Comparison of ENCODE assay signal across 8 cellular contexts in genomic region chr13:27621366-27622101, GRCh38. TPM values are rescaled to one million over a fixed set of nuclear protein-coding genes. Genes with fewer than 3 reads are reported as not detected.
DNase-seq lines count a peak whose midpoint lies in the region; ATAC-seq, FAIRE-seq and TF ChIP-seq lines count a peak whose summit lies in the region.

Gene POLR1D (plus strand): TSS chr13:27621892. CDS start chr13:27621984, 92 bp downstream.

- H3K4me3 ChIP-seq in WI38 (ENCODE audit: low read depth, low read length), result peak within 1 kb of the TSS; percentile 93
- peak within 1 kb of the TSS; percentile 72 to 97 (median 87) for H3K4me3 ChIP-seq in mammary epithelial cell (replicated peaks in 1 of 3; ENCODE audit: insufficient read depth in 1 of 3, low read depth in 2 of 3, low read length in 3 of 3)
- H3K4me3 ChIP-seq in small intestine (ENCODE audit: low read depth in 1 of 2, low read length in 2 of 2), result peak within 1 kb of the TSS; percentile 77 to 88

- H3K4me1 ChIP-seq in mammary epithelial cell (ENCODE audit: insufficient read depth, low read length) (peaks cover 35% of the 10 kb centered on the region), small intestine (ENCODE audit: control insufficient read depth in 2 of 2, insufficient read depth in 1 of 2, low read depth in 1 of 2, low read length in 1 of 2) (peaks cover 2 to 11% of the 10 kb centered on the region in 2 donors)

- BruUV-seq in mammary epithelial cell (replicated peaks; lab: Mats Ljungman, UMichigan), result no TSS peak

- H3K27me3 ChIP-seq in mammary epithelial cell (ENCODE audit: insufficient read depth, low read length), result no peaks in the 10 kb centered on the region
- no peaks in the 10 kb centered on the region for H3K27me3 ChIP-seq in small intestine (ENCODE audit: control insufficient read depth in 2 of 2, insufficient read depth in 2 of 2, low read length in 2 of 2)

- peak within 1 kb of the TSS; percentile 95 for H3K4me2 ChIP-seq in mammary epithelial cell (ENCODE audit: insufficient read depth, low read depth, low read length)

- H3K9me3 ChIP-seq in mammary epithelial cell (replicated peaks; ENCODE audit: insufficient read depth, low read length), result no peaks in the 10 kb centered on the region
- no peaks in the 10 kb centered on the region for H3K9me3 ChIP-seq in small intestine (ENCODE audit: control insufficient read depth, low read depth)

- intact Hi-C loops in mammary epithelial cell (cut with micrococcal nuclease), result loop anchor here (1.0 to 5.0 kb wide), 6 partner anchors 13 to 197 kb away; partner anchors contain the start of gene GTF3A

- no peak for FAIRE-seq in small intestine (lab: Jason Lieb, UNC)

- H3K36me3 ChIP-seq in mammary epithelial cell (ENCODE audit: insufficient read depth, low read length), result peaks cover 18% of the 10 kb centered on the region
- H3K36me3 ChIP-seq in small intestine (ENCODE audit: control insufficient read depth in 2 of 2, insufficient read depth in 2 of 2, low read length in 2 of 2), result no peaks in the 10 kb centered on the region

- ATAC-seq in GM18519 (IDR thresholded peaks at IDR 0.05; ENCODE audit: low FRiP score, unreplicated experiment), result peak; percentile 50
- ATAC-seq in HG03039 (IDR thresholded peaks at IDR 0.05; ENCODE audit: unreplicated experiment), result peak; percentile 55

- in situ Hi-C loops in mammary epithelial cell (cut with MboI; ENCODE audit: low sequenced_read_pairs in 2 of 2), result no loop called here

- CTCF ChIA-PET in mammary epithelial cell (lab: Charles Lee; ENCODE audit: low non-redundant PET), result no interaction called here

- 0% methylated on average over 22 of the region's 71 CpGs for WGBS in mammary epithelial cell (ENCODE audit: low coverage, missing lambda C conversion rate)
- WGBS in small intestine, 3 donors, result 0 to 1% (median 0%) methylated on average over 53 to 71 of the region's 71 CpGs

- no peaks in the 10 kb centered on the region for H4K20me1 ChIP-seq in mammary epithelial cell (ENCODE audit: insufficient read depth, low read length)

- dilution Hi-C loops in mammary epithelial cell (cut with HindIII; ENCODE audit: low sequenced_read_pairs), result no loop called here

- TF ChIP-seq CTCF in 22Rv1 (IDR thresholded peaks at IDR 0.05) (no peak), WI38 (IDR thresholded peaks at IDR 0.05; ENCODE audit: low read depth, low read length) (no peak), mammary epithelial cell (conservative IDR thresholded peaks at IDR 0.05 in 1 of 2, IDR thresholded peaks at IDR 0.05 in 1 of 2; ENCODE audit: extremely low read depth in 1 of 2, insufficient read depth in 1 of 2, low read depth in 1 of 2, low read length in 2 of 2) (no peak)

- H3K9ac ChIP-seq in mammary epithelial cell (ENCODE audit: insufficient read depth, low read length), result peak within 1 kb of the TSS; percentile 90

- peak; percentile 66 for DNase-seq in NCI-H2171 treated with DMSO at 0.1 percent for 48 hours (lab: John Stamatoyannopoulos, UW)
- DNase-seq in mammary epithelial cell, result peak; percentile 93
- DNase-seq in iPS-NIHi11 (ENCODE audit: low spot score), result peak; percentile 94
- DNase-seq in small intestine, result peak; percentile 95

- peaks cover 87% of the 10 kb centered on the region for H3K79me2 ChIP-seq in mammary epithelial cell (ENCODE audit: insufficient read depth, low read length)

- H3K27ac ChIP-seq in 22Rv1 (peak within 1 kb of the TSS; percentile 98), mammary epithelial cell (ENCODE audit: insufficient read depth, low read depth, low read length) (peak within 1 kb of the TSS; percentile 93), small intestine (ENCODE audit: low read depth in 1 of 2, low read length in 1 of 2) (peak within 1 kb of the TSS; percentile 87 to 98)

- H2AFZ ChIP-seq in mammary epithelial cell (ENCODE audit: low read depth, low read length), result peak within 1 kb of the TSS; percentile 84

RNA-seq across cellular contexts. Expression of gene POLR1D, which starts in this region (rescaled TPM):
- 100 to 1,000 TPM in 1 of 2 donors, 10 to 100 TPM in 1; 89.0 to 140 TPM for total RNA-seq in mammary epithelial cell
- polyA plus RNA-seq in mammary epithelial cell (134 TPM), small intestine (100 to 1,000 TPM; 145 to 192 (median 172) TPM)
- polyA minus RNA-seq in mammary epithelial cell, result 75.5 TPM

Comparison
In these comparisons a context has a peak if more than half of its experiments do, and no peak if none do; other contexts are left out.
1. Peak in every context shown above with its lines: DNase-seq, ATAC-seq, H3K4me3 ChIP-seq and H3K27ac ChIP-seq.